8 cellular contexts compared by ENCODE assay signal in genomic region chrX:77910108-77910840, GRCh38. TPM values are rescaled to one million over a fixed set of nuclear protein-coding genes. Genes with fewer than 3 reads are reported as not detected.
DNase-seq lines count a peak whose midpoint lies in the region; ATAC-seq and TF ChIP-seq lines count a peak whose summit lies in the region.

Gene ATP7A (plus strand): TSS chrX:77910693. CDS start chrX:77971642, 60,949 bp downstream.

- H3K27me3 ChIP-seq in Caco-2 (replicated peaks; ENCODE audit: control insufficient read depth, insufficient read depth, low read length) (no peaks in the 10 kb centered on the region), endodermal cell (ENCODE audit: control insufficient read depth, insufficient read depth, low read length, poor library complexity, severe bottlenecking) (no peaks in the 10 kb centered on the region)

- H3K27ac ChIP-seq in endodermal cell (ENCODE audit: low read depth, low read length) = peak within 1 kb of the TSS; percentile 68

- TF ChIP-seq CTCF in Caco-2 (IDR thresholded peaks at IDR 0.05; ENCODE audit: insufficient read depth in 1 of 2, low read depth in 1 of 2, low read length in 1 of 2, severe bottlenecking in 1 of 2, unreplicated experiment in 1 of 2) = peak; percentile 36 to 71
- TF ChIP-seq CTCF in endodermal cell (conservative IDR thresholded peaks at IDR 0.05) = peak; percentile 63
- TF ChIP-seq CTCF in mesothelial cell of epicardium (IDR thresholded peaks at IDR 0.05; ENCODE audit: unreplicated experiment) = no peak

- peak within 1 kb of the TSS; percentile 90 for H3K27ac Mint-ChIP-seq in Caco-2 (ENCODE audit: unreplicated experiment)
- H3K27ac Mint-ChIP-seq in endodermal cell = peak within 1 kb of the TSS; percentile 89
- H3K27ac Mint-ChIP-seq in mesothelial cell of epicardium = peak within 1 kb of the TSS; percentile 96

- H3K4me1 ChIP-seq in Caco-2 (no peaks in the 10 kb centered on the region), endodermal cell (ENCODE audit: control insufficient read depth, insufficient read depth, low read length) (no peaks in the 10 kb centered on the region)

- H3K4me1 Mint-ChIP-seq in Caco-2 (ENCODE audit: low read depth, unreplicated experiment) (no peaks in the 10 kb centered on the region), endodermal cell (peaks cover 8% of the 10 kb centered on the region), mesothelial cell of epicardium (peaks cover 12% of the 10 kb centered on the region)

- H3K36me3 Mint-ChIP-seq in Caco-2 (ENCODE audit: insufficient read depth, unreplicated experiment) (peaks cover under 1% of the 10 kb centered on the region), endodermal cell (ENCODE audit: low read depth) (no peaks in the 10 kb centered on the region), mesothelial cell of epicardium (no peaks in the 10 kb centered on the region)

- H3K4me3 Mint-ChIP-seq in Caco-2 (ENCODE audit: unreplicated experiment) = peak within 1 kb of the TSS; percentile 94
- peak within 1 kb of the TSS; percentile 73 for H3K4me3 Mint-ChIP-seq in endodermal cell
- H3K4me3 Mint-ChIP-seq in mesothelial cell of epicardium = peak within 1 kb of the TSS; percentile 89

- H3K36me3 ChIP-seq in Caco-2 (ENCODE audit: control insufficient read depth, insufficient read depth, low read length) (no peaks in the 10 kb centered on the region), endodermal cell (ENCODE audit: control insufficient read depth, insufficient read depth, low read length) (no peaks in the 10 kb centered on the region)

- CTCF ChIA-PET in Caco-2 (lab: Charles Lee) = interaction anchor here (0.6 to 1.6 kb wide), 4 partner anchors 11 to 119 kb away, joined by 3 to 8 read pairs (median 4); partner anchors contain the start of gene COX7B

- H3K4me3 ChIP-seq in Caco-2 (ENCODE audit: low read depth, low read length) (peak within 1 kb of the TSS; percentile 65), endodermal cell (ENCODE audit: low read length) (peak within 1 kb of the TSS; percentile 90)

- intact Hi-C loops in Caco-2 (cut with micrococcal nuclease; ENCODE audit: unreplicated experiment) = loop anchor here (1.0 to 5.0 kb wide), 4 partner anchors 11 to 192 kb away; partner anchors contain the start of genes COX7B and PGK1

- H3K27me3 Mint-ChIP-seq in Caco-2 (ENCODE audit: insufficient read depth, unreplicated experiment) (no peaks in the 10 kb centered on the region), endodermal cell (ENCODE audit: insufficient read depth) (no peaks in the 10 kb centered on the region), mesothelial cell of epicardium (ENCODE audit: low read depth) (no peaks in the 10 kb centered on the region)

- POLR2A ChIA-PET in Caco-2 (lab: Charles Lee) = interaction anchor here (1.2 kb wide), 1 partner anchor 11 kb away, joined by 12 read pairs; the partner anchor contains the start of gene COX7B

- H3K9me3 ChIP-seq in Caco-2 = no peaks in the 10 kb centered on the region
- H3K9me3 ChIP-seq in endodermal cell (ENCODE audit: control insufficient read depth, low read length) = no peaks in the 10 kb centered on the region

- no peaks in the 10 kb centered on the region for H3K9me3 Mint-ChIP-seq in Caco-2 (ENCODE audit: unreplicated experiment)
- H3K9me3 Mint-ChIP-seq in endodermal cell = peaks cover 25% of the 10 kb centered on the region
- peaks cover 3% of the 10 kb centered on the region for H3K9me3 Mint-ChIP-seq in mesothelial cell of epicardium

- ATAC-seq in GM21367 (IDR thresholded peaks at IDR 0.05; ENCODE audit: unreplicated experiment) = peak; percentile 94

- DNase-seq in Caco-2 = peak; percentile 88 to 92
- peak; percentile 83 for DNase-seq in HT1080 (ENCODE audit: low read depth)
- peak; percentile 86 for DNase-seq in NK-92 treated with Interleukin-12 subunit alpha and Interleukin-12 subunit beta, amount 100 ng/mL, for 24 hours (lab: John Stamatoyannopoulos, UW)
- DNase-seq in activated CD8-positive, alpha-beta memory T cell treated with anti-CD3 and anti-CD28 coated beads for 48 hours (ENCODE audit: low read depth in 2 of 3, low spot score in 2 of 3) = peak; percentile 55 to 77 (median 65)
- DNase-seq in endodermal cell = peak; percentile 93
- peak; percentile 58 to 71 for DNase-seq in mesothelial cell of epicardium (ENCODE audit: low spot score in 2 of 2, unreplicated experiment in 2 of 2)
- DNase-seq in stimulated activated CD8-positive, alpha-beta memory T cell treated with anti-CD3 and anti-CD28 coated beads, Interleukin-15, amount 100 ng/mL, for 4 hours (ENCODE audit: low read depth in 2 of 2) = peak; percentile 82 to 90

- H3K9ac ChIP-seq in endodermal cell (ENCODE audit: extremely low read depth, low read length, poor library complexity, severe bottlenecking) = peak within 1 kb of the TSS; percentile 69

- no TSS peak for BruUV-seq in Caco-2 (replicated peaks; lab: Mats Ljungman, UMichigan)

- 10 to 39% methylated on average over 9 to 32 of the region's 36 CpGs for WGBS in endodermal cell (ENCODE audit: insufficient coverage in 1 of 2, insufficient read length in 1 of 2), 2 experiments

RNA-seq across cellular contexts. Expression of gene ATP7A, which starts in this region (rescaled TPM):
- 3.1 and 3.6 TPM in 2 replicates for total RNA-seq in Caco-2 (2022)
- total RNA-seq in HT1080 (2014; rRNA removed; shearing (Covaris generic)) = 3.1 and 3.3 TPM in 2 replicates
- polyA plus RNA-seq in HT1080 (2015; cell fraction: cytosol; rRNA removed) = 0.94 and 1.6 TPM in 2 replicates
- polyA plus RNA-seq in HT1080 (2015; cell fraction: nucleus; rRNA removed) = 4.7 and 5.0 TPM in 2 replicates
- 1 to 10 TPM; 4.4 to 5.8 TPM for total RNA-seq in endodermal cell
- polyA plus RNA-seq in endodermal cell (2013, experiment 1 of 2) = 6.8 TPM
- polyA plus RNA-seq in endodermal cell (2013, experiment 2 of 2) = 6.7 TPM
- total RNA-seq in mesothelial cell of epicardium = 17.4 to 18.2 TPM (median 18.1 TPM) in 3 replicates

Comparison
In these comparisons a context has a peak if more than half of its experiments do, and no peak if none do; other contexts are left out.
1. Peak in every context shown above with its lines: DNase-seq, ATAC-seq, H3K4me3 ChIP-seq and H3K27ac ChIP-seq.